Comparison of ENCODE assay signal across 28 cellular contexts in genomic region chr16:83723901-83724300, GRCh38.
A peak's percentile ranks its signal among the peaks of the same experiment; 100 is the strongest.
DNase-seq lines count a peak whose midpoint lies in the region; ATAC-seq, FAIRE-seq and TF ChIP-seq lines count a peak whose summit lies in the region.
"Had no signal": no experiment of that assay in that cellular context is flagged by ENCODE, and none has a peak within 500 bp of the region (broad histone marks: within the 10 kb centered on the region; RNA-seq: fewer than 3 reads in every experiment).

No MANE protein-coding gene starts in this region.

- BruUV-seq in HepG2 (replicated peaks; lab: Mats Ljungman, UMichigan): no TSS peak

- TF ChIP-seq POLR2A in HepG2 (IDR thresholded peaks at IDR 0.05; ENCODE audit: insufficient read depth in 1 of 2, low read depth in 2 of 2, low read length in 2 of 2) (no peak), right lobe of liver (IDR thresholded peaks at IDR 0.05) (no peak)

- no peak overlapping the region for H3K4ac ChIP-seq in trophoblast cell (ENCODE audit: low read depth, low read length)

- POLR2A ChIA-PET in HepG2 (lab: Yijun Ruan, JAX): no interaction called here
- POLR2A ChIA-PET in T-cell (lab: Charles Lee): no interaction called here

- TF ChIP-seq CTCF in HepG2 (CRISPR knock-in tag; IDR thresholded peaks at IDR 0.05) (no peak), right lobe of liver (IDR thresholded peaks at IDR 0.05) (no peak), bronchial epithelial cell (IDR thresholded peaks at IDR 0.05; ENCODE audit: insufficient read depth, low read length, severe bottlenecking) (no peak)

- H2AK5ac ChIP-seq in trophoblast cell (ENCODE audit: low read length): no peak overlapping the region

- H2BK5ac ChIP-seq in trophoblast cell (ENCODE audit: low read depth, low read length, poor library complexity): no peak overlapping the region

- no peak overlapping the region for H3K27ac ChIP-seq in HepG2 (ENCODE audit: extremely low read length, insufficient read depth, low read length)
- H3K27ac ChIP-seq in right lobe of liver: no peak overlapping the region
- H3K27ac ChIP-seq in trophoblast cell (ENCODE audit: low read depth, low read length): no peak overlapping the region
- H3K27ac ChIP-seq in substantia nigra (ENCODE audit: low read depth, low read length, poor library complexity, severe bottlenecking): no peak overlapping the region
- H3K27ac ChIP-seq: BLaER1 had no signal

- H2BK120ac ChIP-seq in trophoblast cell (ENCODE audit: insufficient read depth, low read length, poor library complexity): no peak overlapping the region

- CTCF ChIA-PET in HepG2 (lab: Yijun Ruan, JAX; ENCODE audit: low intra/inter-chr PET ratio, low total read pairs) (no interaction called here), T-cell (lab: Charles Lee) (no interaction called here)

- no peaks in the 10 kb centered on the region for H3K9me3 Mint-ChIP-seq in T-cell
- H3K9me3 Mint-ChIP-seq: CD8-positive, alpha-beta memory T cell had no signal

- H3K18ac ChIP-seq in trophoblast cell (ENCODE audit: low read length): no peak overlapping the region

- H3K27me3 ChIP-seq in HepG2 (ENCODE audit: control insufficient read depth in 1 of 2, insufficient read depth in 2 of 2, low read length in 2 of 2) (peaks cover 1 to 16% of the 10 kb centered on the region in 2 experiments; a peak in 3 of 5 replicates), right lobe of liver (no peaks in the 10 kb centered on the region), bronchial epithelial cell (ENCODE audit: control insufficient read depth, insufficient read depth, low read length) (no peaks in the 10 kb centered on the region), trophoblast cell (ENCODE audit: insufficient read depth, low read length) (no peaks in the 10 kb centered on the region)
- H3K27me3 ChIP-seq: BE2C, BLaER1 had no signal

- no peaks in the 10 kb centered on the region for H3K36me3 ChIP-seq in HepG2 (replicated peaks in 1 of 2; ENCODE audit: control insufficient read depth in 1 of 2, insufficient read depth in 2 of 2, low read length in 2 of 2)
- no peaks in the 10 kb centered on the region for H3K36me3 ChIP-seq in right lobe of liver
- no peaks in the 10 kb centered on the region for H3K36me3 ChIP-seq in bronchial epithelial cell (ENCODE audit: control insufficient read depth, insufficient read depth, low read length)
- no peaks in the 10 kb centered on the region for H3K36me3 ChIP-seq in trophoblast cell (ENCODE audit: control insufficient read depth in 1 of 2, insufficient read depth in 2 of 2, low read length in 2 of 2)
- H3K36me3 ChIP-seq: BE2C, BLaER1 had no signal

- no peak for TF ChIP-seq RAD21 in HepG2 (CRISPR knock-in tag; IDR thresholded peaks at IDR 0.05)

- intact Hi-C loops in HepG2 (cut with micrococcal nuclease; ENCODE audit: unreplicated experiment): no loop called here
- intact Hi-C loops in right lobe of liver (cut with DNase I): no loop called here

- no peak for TF ChIP-seq EP300 in HepG2 (IDR thresholded peaks at IDR 0.05; ENCODE audit: low read depth in 2 of 2, low read length in 2 of 2)
- TF ChIP-seq EP300 in HepG2 (CRISPR knock-in tag; IDR thresholded peaks at IDR 0.05; ENCODE audit: borderline replicate concordance): no peak

- H3K4me3 ChIP-seq in HepG2 (replicated peaks in 1 of 3; ENCODE audit: insufficient read depth in 1 of 3, low read depth in 2 of 3, low read length in 3 of 3): no peak overlapping the region
- H3K4me3 ChIP-seq in right lobe of liver: no peak overlapping the region
- no peak overlapping the region for H3K4me3 ChIP-seq in bronchial epithelial cell (ENCODE audit: low read depth, low read length)
- H3K4me3 ChIP-seq in trophoblast cell (ENCODE audit: low read depth, low read length): peak overlapping the region; percentile 27
- H3K4me3 ChIP-seq: BLaER1, GM12878 had no signal

- H3K36me3 Mint-ChIP-seq in T-cell: no peaks in the 10 kb centered on the region
- H3K36me3 Mint-ChIP-seq: CD14-positive monocyte; CD4-positive, alpha-beta memory T cell; CD4-positive, CD25-positive, alpha-beta regulatory T cell; CD8-positive, alpha-beta memory T cell had no signal

- H3K9ac ChIP-seq in HepG2 (ENCODE audit: insufficient read depth, low read depth, low read length) (no peak overlapping the region), trophoblast cell (ENCODE audit: low read length) (no peak overlapping the region)
- H3K9ac ChIP-seq: BLaER1 had no signal

- H3K4me1 ChIP-seq in HepG2 (ENCODE audit: insufficient read depth, low read length) (no peaks in the 10 kb centered on the region), right lobe of liver (no peaks in the 10 kb centered on the region), trophoblast cell (ENCODE audit: control insufficient read depth in 1 of 2, insufficient read depth in 2 of 2, low read length in 2 of 2) (no peaks in the 10 kb centered on the region)
- H3K4me1 ChIP-seq: BE2C, BLaER1 had no signal

- no peak overlapping the region for H4K91ac ChIP-seq in trophoblast cell (ENCODE audit: low read depth, low read length)

- H4K8ac ChIP-seq in trophoblast cell (ENCODE audit: low read depth, low read length): no peak overlapping the region

- no peak for DNase-seq in HepG2 (ENCODE audit: low spot score)
- no peak for DNase-seq in right lobe of liver
- DNase-seq in HTR-8/SVneo (ENCODE audit: insufficient read length, low spot score): no peak
- DNase-seq in bronchial epithelial cell (ENCODE audit: low read depth): no peak
- DNase-seq in trophoblast cell: no peak
- no peak for DNase-seq in T-cell
- no peak for DNase-seq in T-helper 2 cell
- no peak for DNase-seq in substantia nigra (lab: John Stamatoyannopoulos, UW)
- DNase-seq: 8988T; ACHN; BE2C; C1 segment of cervical spinal cord; CD4-positive, alpha-beta memory T cell; CD4-positive, CD25-positive, alpha-beta regulatory T cell; CD8-positive, alpha-beta memory T cell; COR-L47; DMS 273 treated with DMSO at 0.1 percent for 48 hours; DMS153; DMS53; DMS79; DND-41; GDM1 had no signal

- no peak overlapping the region for H4K12ac ChIP-seq in trophoblast cell (ENCODE audit: low read depth, low read length)

- no peak overlapping the region for H3K14ac ChIP-seq in trophoblast cell (ENCODE audit: low read length)

- H3K4me2 ChIP-seq in HepG2 (ENCODE audit: low read depth, low read length) (no peak overlapping the region), trophoblast cell (ENCODE audit: low read length) (no peak overlapping the region)
- H3K4me2 ChIP-seq: BLaER1 had no signal

- no peaks in the 10 kb centered on the region for H4K20me1 ChIP-seq in HepG2 (ENCODE audit: insufficient read depth, low read length)
- H4K20me1 ChIP-seq: BLaER1 had no signal

- ATAC-seq in HepG2 (no peak), right lobe of liver (no peak), T-cell (replicated peaks in 1 of 4) (no peak)
- ATAC-seq: GM12878 had no signal

- FAIRE-seq in HepG2 (lab: Jason Lieb, UNC) (no peak), HTR-8/SVneo (lab: Jason Lieb, UNC) (peak; percentile 92), bronchial epithelial cell (lab: Jason Lieb, UNC) (peak; percentile 77)
- FAIRE-seq: A204.1, GM12878, GM12892, GM18507 had no signal

- no peak overlapping the region for H3K23ac ChIP-seq in trophoblast cell (ENCODE audit: low read length)

- H3K27me3 Mint-ChIP-seq in T-cell: peaks cover 0 to 14% of the 10 kb centered on the region in 2 donors
- H3K27me3 Mint-ChIP-seq: CD4-positive, CD25-positive, alpha-beta regulatory T cell had no signal

- H3K79me1 ChIP-seq in trophoblast cell (ENCODE audit: low read length): no peaks in the 10 kb centered on the region

- in situ Hi-C loops in HepG2 (cut with HindIII; ENCODE audit: extremely low pct_ligation_motif_present, low pct_unique_long_range_greater_than_20kb): no loop called here

- no peaks in the 10 kb centered on the region for H3K9me3 ChIP-seq in HepG2 (ENCODE audit: low read length)
- no peaks in the 10 kb centered on the region for H3K9me3 ChIP-seq in right lobe of liver
- H3K9me3 ChIP-seq in trophoblast cell (ENCODE audit: insufficient read depth, low read depth, low read length): peaks cover 3% of the 10 kb centered on the region
- H3K9me3 ChIP-seq: BE2C, BLaER1 had no signal

- H3K79me2 ChIP-seq in HepG2 (ENCODE audit: insufficient read depth, low read length) (no peaks in the 10 kb centered on the region), trophoblast cell (ENCODE audit: control insufficient read depth, insufficient read depth, low read length, poor library complexity) (no peaks in the 10 kb centered on the region)

- H2AFZ ChIP-seq in HepG2 (ENCODE audit: low read length) (no peak overlapping the region), trophoblast cell (ENCODE audit: insufficient read depth, low read length, poor library complexity) (no peak overlapping the region)

- no peak overlapping the region for H2BK12ac ChIP-seq in trophoblast cell (ENCODE audit: low read length)

- H3K4me3 Mint-ChIP-seq in T-cell: no peak overlapping the region
- H3K4me3 Mint-ChIP-seq: CD14-positive monocyte; CD4-positive, alpha-beta memory T cell; CD4-positive, CD25-positive, alpha-beta regulatory T cell; CD8-positive, alpha-beta memory T cell had no signal

- no peaks in the 10 kb centered on the region for H3K4me1 Mint-ChIP-seq in T-cell
- H3K4me1 Mint-ChIP-seq: CD4-positive, alpha-beta memory T cell; CD4-positive, CD25-positive, alpha-beta regulatory T cell; CD8-positive, alpha-beta memory T cell had no signal

- H3K27ac Mint-ChIP-seq in T-cell: no peak overlapping the region
- H3K27ac Mint-ChIP-seq: CD4-positive, alpha-beta memory T cell; CD4-positive, CD25-positive, alpha-beta regulatory T cell; CD8-positive, alpha-beta memory T cell had no signal

- WGBS in HepG2 (ENCODE audit: low lambda C conversion rate): 3% methylated on average over 2 of the region's 2 CpGs
- 56% methylated on average over 2 of the region's 2 CpGs for WGBS in right lobe of liver (ENCODE audit: insufficient coverage, low coverage, low lambda C conversion rate, missing lambda C conversion rate)
- WGBS in trophoblast cell (ENCODE audit: extremely low coverage, insufficient coverage, insufficient read length): no CpG with 5 or more reads among the region's 2 CpGs

TF ChIP-seq in HepG2, 621 proteins besides CTCF, POLR2A, EP300 and RAD21:
- TF ChIP-seq MBNL3 (CRISPR knock-in tag; conservative IDR thresholded peaks at IDR 0.05) (no peak), ZNF629 (CRISPR knock-in tag; conservative IDR thresholded peaks at IDR 0.05) (no peak)
- TF ChIP-seq, protein P1, sequence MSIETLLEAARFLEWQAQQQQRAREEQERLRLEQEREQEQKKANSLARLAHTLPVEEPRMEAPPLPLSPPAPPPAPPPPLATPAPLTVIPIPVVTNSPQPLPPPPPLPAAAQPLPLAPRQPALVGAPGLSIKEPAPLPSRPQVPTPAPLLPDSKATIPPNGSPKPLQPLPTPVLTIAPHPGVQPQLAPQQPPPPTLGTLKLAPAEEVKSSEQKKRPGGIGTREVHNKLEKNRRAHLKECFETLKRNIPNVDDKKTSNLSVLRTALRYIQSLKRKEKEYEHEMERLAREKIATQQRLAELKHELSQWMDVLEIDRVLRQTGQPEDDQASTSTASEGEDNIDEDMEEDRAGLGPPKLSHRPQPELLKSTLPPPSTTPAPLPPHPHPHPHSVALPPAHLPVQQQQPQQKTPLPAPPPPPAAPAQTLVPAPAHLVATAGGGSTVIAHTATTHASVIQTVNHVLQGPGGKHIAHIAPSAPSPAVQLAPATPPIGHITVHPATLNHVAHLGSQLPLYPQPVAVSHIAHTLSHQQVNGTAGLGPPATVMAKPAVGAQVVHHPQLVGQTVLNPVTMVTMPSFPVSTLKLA (IDR thresholded peaks at IDR 0.05): 0 out of 2 replicates have a peak, but pooled peaks have one; percentile 10
